In the genomic region with DNA sequence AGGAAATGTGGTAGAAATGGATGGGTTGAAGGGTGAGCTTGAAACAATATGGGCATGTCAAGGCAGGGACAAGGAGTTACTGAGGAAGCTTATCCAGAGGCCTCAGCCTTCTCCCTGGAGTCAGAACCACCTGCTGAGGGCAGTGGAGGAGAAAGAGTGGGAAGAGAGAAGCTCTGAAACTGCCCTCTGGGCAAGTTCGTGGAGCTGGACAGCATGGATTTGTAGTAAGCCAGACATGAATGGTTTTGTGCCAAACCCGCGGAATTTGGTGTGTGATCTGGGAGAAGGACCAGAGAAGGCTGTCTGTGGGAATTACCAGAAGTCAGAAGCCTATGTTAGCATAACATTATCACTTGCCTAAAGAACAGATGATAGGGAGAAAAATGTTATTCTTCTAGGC, we compare ENCODE assay signal across 15 cellular contexts.
DNase-seq lines count a peak whose midpoint lies in the region; ATAC-seq and TF ChIP-seq lines count a peak whose summit lies in the region.
"Had no signal": no experiment of that assay in that cellular context is flagged by ENCODE, and none has a peak within 500 bp of the region (broad histone marks: within the 10 kb centered on the region; RNA-seq: fewer than 3 reads in every experiment).

No MANE protein-coding gene starts in this region.

- peaks cover 22% of the 10 kb centered on the region for H3K27me3 Mint-ChIP-seq in T-helper 17 cell
- peaks cover 20% of the 10 kb centered on the region for H3K27me3 Mint-ChIP-seq in activated T-helper 2 cell treated with anti-CD3 and anti-CD28 coated beads, Interferon-gamma antibody, Interleukin-2, Interleukin-4, amounts not matched to agents 10 μg/mL and 5 μg/mL and 100 μg/mL, durations not matched to agents 14 hours and 24 hours and 36 hours (ENCODE audit: low read depth)
- H3K27me3 Mint-ChIP-seq: activated T-helper 17 cell treated with anti-CD3 and anti-CD28 coated beads, Interleukin-2, amount 50 U/mL, for 72 hours had no signal

- no peaks in the 10 kb centered on the region for H3K27me3 ChIP-seq in BE2C
- H3K27me3 ChIP-seq in neuronal stem cell (ENCODE audit: control insufficient read depth in 3 of 3, insufficient read depth in 3 of 3, low read depth in 1 of 3, low read length in 3 of 3), result no peaks in the 10 kb centered on the region

- H3K4me3 ChIP-seq in BE2C (ENCODE audit: low read depth, low read length), result no peak overlapping the region
- no peak overlapping the region for H3K4me3 ChIP-seq in neuronal stem cell (ENCODE audit: low read length in 2 of 2)

- intact Hi-C loops in activated T-helper 2 cell treated with anti-CD3 and anti-CD28 coated beads, Interferon-gamma antibody, Interleukin-2, Interleukin-4, amounts not matched to agents 10 μg/mL and 5 μg/mL and 100 μg/mL, durations not matched to agents 14 hours and 24 hours and 36 hours (cut with micrococcal nuclease), result no loop called here

- no peak overlapping the region for H3K4ac ChIP-seq in neuronal stem cell (ENCODE audit: low read length)

- H2BK15ac ChIP-seq in neuronal stem cell (ENCODE audit: low read length), result no peak overlapping the region

- no peak overlapping the region for H3K23ac ChIP-seq in neuronal stem cell (ENCODE audit: low read depth, low read length, poor library complexity)

- no peaks in the 10 kb centered on the region for H3K36me3 ChIP-seq in BE2C
- H3K36me3 ChIP-seq in neuronal stem cell (replicated peaks in 1 of 2; ENCODE audit: control insufficient read depth in 2 of 2, insufficient read depth in 2 of 2, low read length in 2 of 2), result no peaks in the 10 kb centered on the region

- H3K14ac ChIP-seq in neuronal stem cell (ENCODE audit: low read length), result no peak overlapping the region

- ATAC-seq in T-helper 17 cell, result no peak
- ATAC-seq: activated T-helper 17 cell treated with anti-CD3 and anti-CD28 coated beads, Interleukin-2, amount 50 U/mL, for 72 hours; stimulated activated naive CD8-positive, alpha-beta T cell treated with anti-CD3 and anti-CD28 coated beads, Interleukin-15, Interleukin-2, amounts not matched to agents 100 U/mL and 50 U/mL, for 24 hours had no signal

- no peak for TF ChIP-seq CTCF in BE2C (IDR thresholded peaks at IDR 0.05; ENCODE audit: low read depth, low read length)

- H2AFZ ChIP-seq in neuronal stem cell (ENCODE audit: low read length), result no peak overlapping the region

- no peak overlapping the region for H2AK5ac ChIP-seq in neuronal stem cell (ENCODE audit: low read depth, low read length)

- no peak overlapping the region for H3K4me3 Mint-ChIP-seq in T-helper 17 cell
- H3K4me3 Mint-ChIP-seq in activated T-helper 2 cell treated with anti-CD3 and anti-CD28 coated beads, Interferon-gamma antibody, Interleukin-2, Interleukin-4, amounts not matched to agents 10 μg/mL and 5 μg/mL and 100 μg/mL, durations not matched to agents 14 hours and 24 hours and 36 hours (ENCODE audit: low read depth), result no peak overlapping the region
- H3K4me3 Mint-ChIP-seq: activated T-helper 17 cell treated with anti-CD3 and anti-CD28 coated beads, Interleukin-2, amount 50 U/mL, for 72 hours; T-helper 1 cell treated with Interleukin-12 subunit alpha and Interleukin-12 subunit beta and Interleukin-4 antibody, amounts not matched to agents 30 μg/mL and 1 μg/mL, for 36 hours had no signal

- H3K9me3 ChIP-seq in BE2C (no peaks in the 10 kb centered on the region), neuronal stem cell (replicated peaks in 1 of 2; ENCODE audit: control insufficient read depth in 2 of 2, insufficient read depth in 1 of 2, low read depth in 1 of 2, low read length in 2 of 2) (no peaks in the 10 kb centered on the region), T-helper 17 cell (ENCODE audit: control insufficient read depth, low read length, poor library complexity, severe bottlenecking) (no peaks in the 10 kb centered on the region)

- H2BK12ac ChIP-seq in neuronal stem cell (ENCODE audit: low read length), result no peak overlapping the region

- DNase-seq in BE2C (peak; percentile 15), LHCN-M2 (ENCODE audit: low read depth) (peak; percentile 41), dedifferentiated amniotic fluid mesenchymal stem cell (ENCODE audit: extremely low spot score) (peak; percentile 77), neuronal stem cell (ENCODE audit: low spot score) (no peak), T-helper 17 cell (no peak), T-helper 2 cell (no peak), HT-29 (ENCODE audit: low spot score) (no peak)
- no peak for DNase-seq in activated T-helper 2 cell treated with anti-CD3 and anti-CD28 coated beads, Interferon-gamma antibody, Interleukin-2, Interleukin-4, amounts not matched to agents 10 μg/mL and 5 μg/mL and 100 μg/mL, durations not matched to agents 14 hours and 24 hours and 36 hours (ENCODE audit: low spot score)
- DNase-seq: activated CD4-positive, alpha-beta T cell treated with anti-CD3 and anti-CD28 coated beads for 4 hours; central memory CD4-positive, alpha-beta T cell; stimulated activated CD4-positive, alpha-beta T cell treated with anti-CD3 and anti-CD28 coated beads, Interleukin-4, amount 100 ng/mL, for 4 hours; stimulated activated naive CD8-positive, alpha-beta T cell treated with anti-CD3 and anti-CD28 coated beads, Interleukin-15, Interleukin-2, amounts not matched to agents 100 U/mL and 50 U/mL, for 24 hours had no signal

- H3K79me1 ChIP-seq in neuronal stem cell (ENCODE audit: low read depth, low read length), result no peaks in the 10 kb centered on the region

- no CpG with 5 or more reads among the region's 3 CpGs for whole genome bisulfite sequencing in neuronal stem cell (ENCODE audit: extremely low coverage in 2 of 2, insufficient read length in 2 of 2, insufficient replicate concordance in 1 of 2), 2 donors

- H3K27ac ChIP-seq in neuronal stem cell (replicated peaks; ENCODE audit: low read length), result no peak overlapping the region

- H3K27ac Mint-ChIP-seq in T-helper 17 cell, result no peak overlapping the region
- H3K27ac Mint-ChIP-seq in activated T-helper 2 cell treated with anti-CD3 and anti-CD28 coated beads, Interferon-gamma antibody, Interleukin-2, Interleukin-4, amounts not matched to agents 10 μg/mL and 5 μg/mL and 100 μg/mL, durations not matched to agents 14 hours and 24 hours and 36 hours, result no peak overlapping the region
- H3K27ac Mint-ChIP-seq: activated T-helper 17 cell treated with anti-CD3 and anti-CD28 coated beads, Interleukin-2, amount 50 U/mL, for 72 hours; progenitor cell of endocrine pancreas; T-helper 1 cell treated with Interleukin-12 subunit alpha and Interleukin-12 subunit beta and Interleukin-4 antibody, amounts not matched to agents 30 μg/mL and 1 μg/mL, for 36 hours had no signal

- no peak overlapping the region for H2BK5ac ChIP-seq in neuronal stem cell (ENCODE audit: low read length)

- H3K36me3 Mint-ChIP-seq in T-helper 17 cell (ENCODE audit: low read depth), result peaks cover 3% of the 10 kb centered on the region
- H3K36me3 Mint-ChIP-seq in activated T-helper 2 cell treated with anti-CD3 and anti-CD28 coated beads, Interferon-gamma antibody, Interleukin-2, Interleukin-4, amounts not matched to agents 10 μg/mL and 5 μg/mL and 100 μg/mL, durations not matched to agents 14 hours and 24 hours and 36 hours (ENCODE audit: low read depth), result no peaks in the 10 kb centered on the region

- no peak overlapping the region for H2BK120ac ChIP-seq in neuronal stem cell (ENCODE audit: low read depth, low read length)

- peaks cover 12% of the 10 kb centered on the region for H3K4me1 Mint-ChIP-seq in T-helper 17 cell
- peaks cover 2% of the 10 kb centered on the region for H3K4me1 Mint-ChIP-seq in activated T-helper 2 cell treated with anti-CD3 and anti-CD28 coated beads, Interferon-gamma antibody, Interleukin-2, Interleukin-4, amounts not matched to agents 10 μg/mL and 5 μg/mL and 100 μg/mL, durations not matched to agents 14 hours and 24 hours and 36 hours (ENCODE audit: low read depth)
- H3K4me1 Mint-ChIP-seq: activated T-helper 17 cell treated with anti-CD3 and anti-CD28 coated beads, Interleukin-2, amount 50 U/mL, for 72 hours had no signal

- H4K8ac ChIP-seq in neuronal stem cell (ENCODE audit: low read depth, low read length), result no peak overlapping the region

- H3K4me2 ChIP-seq in neuronal stem cell (ENCODE audit: insufficient read depth, low read length, poor library complexity, severe bottlenecking), result no peak overlapping the region

- H4K91ac ChIP-seq in neuronal stem cell (ENCODE audit: low read depth, low read length, poor library complexity), result no peak overlapping the region

- H3K9ac ChIP-seq in neuronal stem cell (ENCODE audit: low read depth, low read length, poor library complexity), result no peak overlapping the region

- peak overlapping the region; percentile 55 for H3K18ac ChIP-seq in neuronal stem cell (ENCODE audit: low read length)

- no peaks in the 10 kb centered on the region for H3K9me3 Mint-ChIP-seq in activated T-helper 2 cell treated with anti-CD3 and anti-CD28 coated beads, Interferon-gamma antibody, Interleukin-2, Interleukin-4, amounts not matched to agents 10 μg/mL and 5 μg/mL and 100 μg/mL, durations not matched to agents 14 hours and 24 hours and 36 hours
- H3K9me3 Mint-ChIP-seq: activated T-helper 17 cell treated with anti-CD3 and anti-CD28 coated beads, Interleukin-2, amount 50 U/mL, for 72 hours had no signal

- H3K4me1 ChIP-seq in BE2C (peaks cover 4% of the 10 kb centered on the region), neuronal stem cell (ENCODE audit: control insufficient read depth in 2 of 2, insufficient read depth in 1 of 2, low read depth in 1 of 2, low read length in 2 of 2) (peaks cover 3 to 6% of the 10 kb centered on the region in 2 donors)

Comparison
In these comparisons a context has a peak if more than half of its experiments do, and no peak if none do; other contexts are left out.
1. DNase-seq: peak in BE2C (single experiment), LHCN-M2 (single experiment) and dedifferentiated amniotic fluid mesenchymal stem cell (single experiment); none in neuronal stem cell (single experiment), T-helper 17 cell (0 of 3), T-helper 2 cell (0 of 5), activated T-helper 2 cell treated with anti-CD3 and anti-CD28 coated beads, Interferon-gamma antibody, Interleukin-2, Interleukin-4, amounts not matched to agents 10 μg/mL and 5 μg/mL and 100 μg/mL, durations not matched to agents 14 hours and 24 hours and 36 hours (single experiment) and HT-29 (single experiment).